1 cellular context compared by ENCODE assay signal in the genomic region with DNA sequence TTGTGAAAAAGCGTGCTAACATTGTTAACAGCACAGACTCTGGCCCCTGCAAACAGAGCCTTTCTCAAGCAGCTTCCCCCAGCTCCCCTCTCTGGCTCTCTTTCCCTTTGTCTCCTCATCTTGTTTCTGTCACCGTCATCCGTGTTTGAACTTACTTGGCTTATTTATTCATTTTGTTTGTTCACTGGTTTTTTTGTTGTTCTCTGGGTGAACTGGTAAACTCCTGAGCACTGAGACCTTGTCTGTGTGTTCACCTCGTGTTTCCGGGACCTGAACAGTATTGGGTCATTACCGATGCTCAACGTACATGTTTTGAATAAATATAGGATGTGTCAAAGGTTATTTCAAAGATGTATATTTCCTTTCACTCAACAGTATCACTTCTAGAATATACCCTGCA.
A peak's percentile ranks its signal among the peaks of the same experiment; 100 is the strongest.
TF ChIP-seq lines count a peak whose summit lies in the region.

No MANE protein-coding gene starts in this region.

TF ChIP-seq in HepG2, 621 proteins besides CTCF, POLR2A, EP300 and RAD21 (continued from another document):
- TF ChIP-seq, protein P1, sequence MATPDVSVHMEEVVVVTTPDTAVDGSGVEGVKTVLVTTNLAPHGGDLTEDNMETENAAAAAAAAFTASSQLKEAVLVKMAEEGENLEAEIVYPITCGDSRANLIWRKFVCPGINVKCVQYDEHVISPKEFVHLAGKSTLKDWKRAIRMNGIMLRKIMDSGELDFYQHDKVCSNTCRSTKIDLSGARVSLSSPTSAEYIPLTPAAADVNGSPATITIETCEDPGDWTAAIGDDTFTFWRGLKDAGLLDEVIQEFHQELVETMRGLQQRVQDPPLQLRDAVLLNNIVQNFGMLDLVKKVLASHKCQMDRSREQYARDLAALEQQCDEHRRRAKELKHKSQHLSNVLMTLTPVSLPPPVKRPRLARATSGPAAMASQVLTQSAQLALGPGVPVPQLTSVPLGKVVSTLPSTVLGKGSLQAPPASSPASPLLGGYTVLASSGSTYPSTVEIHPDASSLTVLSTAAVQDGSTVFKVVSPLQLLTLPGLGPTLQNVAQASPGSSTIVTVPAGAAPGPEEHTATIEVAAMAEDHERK (CRISPR knock-in tag; IDR thresholded peaks at IDR 0.05; ENCODE audit: low read depth) = no peak
- TF ChIP-seq, protein P2, sequence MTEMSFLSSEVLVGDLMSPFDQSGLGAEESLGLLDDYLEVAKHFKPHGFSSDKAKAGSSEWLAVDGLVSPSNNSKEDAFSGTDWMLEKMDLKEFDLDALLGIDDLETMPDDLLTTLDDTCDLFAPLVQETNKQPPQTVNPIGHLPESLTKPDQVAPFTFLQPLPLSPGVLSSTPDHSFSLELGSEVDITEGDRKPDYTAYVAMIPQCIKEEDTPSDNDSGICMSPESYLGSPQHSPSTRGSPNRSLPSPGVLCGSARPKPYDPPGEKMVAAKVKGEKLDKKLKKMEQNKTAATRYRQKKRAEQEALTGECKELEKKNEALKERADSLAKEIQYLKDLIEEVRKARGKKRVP (CRISPR knock-in tag; IDR thresholded peaks at IDR 0.05) = peak in 1 of 2 experiments; percentile 43; a peak in 2 of 4 replicates
- TF ChIP-seq TCF7 (IDR thresholded peaks at IDR 0.05; ENCODE audit: low read depth) (peak; percentile 19; the same call in 1 of the 2 replicates), NONO (IDR thresholded peaks at IDR 0.05) (no peak), NONO (CRISPR knock-in tag; conservative IDR thresholded peaks at IDR 0.05) (no peak), ZNF12 (CRISPR knock-in tag; IDR thresholded peaks at IDR 0.05) (0 out of 2 replicates have a peak, but pooled peaks have one; percentile 25), STAG1 (CRISPR knock-in tag; IDR thresholded peaks at IDR 0.05) (no peak), MIXL1 (CRISPR knock-in tag; IDR thresholded peaks at IDR 0.05) (0 out of 2 replicates have a peak, but pooled peaks have one; percentile 40), CC2D1A (CRISPR knock-in tag; IDR thresholded peaks at IDR 0.05) (no peak), KLF12 (CRISPR knock-in tag; IDR thresholded peaks at IDR 0.05; ENCODE audit: borderline replicate concordance) (no peak), RXRB (CRISPR knock-in tag; IDR thresholded peaks at IDR 0.05; ENCODE audit: borderline replicate concordance) (peak; percentile 65), FOXA3 (CRISPR knock-in tag; IDR thresholded peaks at IDR 0.05) (peak; percentile 78), CREM (IDR thresholded peaks at IDR 0.05) (peak; percentile 52; the same call in 1 of the 2 replicates), CREM (CRISPR knock-in tag; IDR thresholded peaks at IDR 0.05) (no peak), GABPA (IDR thresholded peaks at IDR 0.05; ENCODE audit: low read depth, low read length) (no peak), GABPA (CRISPR knock-in tag; IDR thresholded peaks at IDR 0.05; ENCODE audit: low read depth) (no peak; the same call in 1 of the 2 replicates), ZNF354B (CRISPR knock-in tag; IDR thresholded peaks at IDR 0.05) (no peak), KMT2B (CRISPR knock-in tag; IDR thresholded peaks at IDR 0.05) (0 out of 2 replicates have a peak, but pooled peaks have one; percentile 23), RORA (CRISPR knock-in tag; IDR thresholded peaks at IDR 0.05) (no peak), ZC3H4 (CRISPR knock-in tag; IDR thresholded peaks at IDR 0.05; ENCODE audit: borderline replicate concordance) (no peak), BHLHE40 (IDR thresholded peaks at IDR 0.05; ENCODE audit: low read length) (peak; percentile 40; the same call in 1 of the 2 replicates), CCAR2 (optimal IDR thresholded peaks at IDR 0.05; ENCODE audit: low read depth, low read length) (no peak), MTA1 (CRISPR knock-in tag; IDR thresholded peaks at IDR 0.05; ENCODE audit: borderline replicate concordance) (no peak), ZBTB20 (CRISPR knock-in tag; IDR thresholded peaks at IDR 0.05; ENCODE audit: borderline replicate concordance, low read depth) (peak; percentile 46; the same call in 1 of the 2 replicates), SP5 (CRISPR knock-in tag; IDR thresholded peaks at IDR 0.05; ENCODE audit: borderline replicate concordance, low read depth) (0 out of 2 replicates have a peak, but pooled peaks have one; percentile 21), BRD4 (CRISPR knock-in tag; IDR thresholded peaks at IDR 0.05) (no peak), ELF3 (CRISPR knock-in tag; IDR thresholded peaks at IDR 0.05) (peak; percentile 64), FOXA1 (IDR thresholded peaks at IDR 0.05) (0 out of 2 replicates have a peak, but pooled peaks have one; percentile 17), FOXA1 (CRISPR knock-in tag; IDR thresholded peaks at IDR 0.05) (peak; percentile 29; the same call in 1 of the 2 replicates), YEATS2 (CRISPR knock-in tag; IDR thresholded peaks at IDR 0.05; ENCODE audit: borderline replicate concordance) (no peak), MIER3 (CRISPR knock-in tag; IDR thresholded peaks at IDR 0.05; ENCODE audit: borderline replicate concordance) (peak; percentile 35; the same call in 1 of the 2 replicates)
- TF ChIP-seq, protein P3, sequence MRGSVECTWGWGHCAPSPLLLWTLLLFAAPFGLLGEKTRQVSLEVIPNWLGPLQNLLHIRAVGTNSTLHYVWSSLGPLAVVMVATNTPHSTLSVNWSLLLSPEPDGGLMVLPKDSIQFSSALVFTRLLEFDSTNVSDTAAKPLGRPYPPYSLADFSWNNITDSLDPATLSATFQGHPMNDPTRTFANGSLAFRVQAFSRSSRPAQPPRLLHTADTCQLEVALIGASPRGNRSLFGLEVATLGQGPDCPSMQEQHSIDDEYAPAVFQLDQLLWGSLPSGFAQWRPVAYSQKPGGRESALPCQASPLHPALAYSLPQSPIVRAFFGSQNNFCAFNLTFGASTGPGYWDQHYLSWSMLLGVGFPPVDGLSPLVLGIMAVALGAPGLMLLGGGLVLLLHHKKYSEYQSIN (CRISPR knock-in tag; IDR thresholded peaks at IDR 0.05; ENCODE audit: borderline replicate concordance) = no peak
- TF ChIP-seq, protein P4, sequence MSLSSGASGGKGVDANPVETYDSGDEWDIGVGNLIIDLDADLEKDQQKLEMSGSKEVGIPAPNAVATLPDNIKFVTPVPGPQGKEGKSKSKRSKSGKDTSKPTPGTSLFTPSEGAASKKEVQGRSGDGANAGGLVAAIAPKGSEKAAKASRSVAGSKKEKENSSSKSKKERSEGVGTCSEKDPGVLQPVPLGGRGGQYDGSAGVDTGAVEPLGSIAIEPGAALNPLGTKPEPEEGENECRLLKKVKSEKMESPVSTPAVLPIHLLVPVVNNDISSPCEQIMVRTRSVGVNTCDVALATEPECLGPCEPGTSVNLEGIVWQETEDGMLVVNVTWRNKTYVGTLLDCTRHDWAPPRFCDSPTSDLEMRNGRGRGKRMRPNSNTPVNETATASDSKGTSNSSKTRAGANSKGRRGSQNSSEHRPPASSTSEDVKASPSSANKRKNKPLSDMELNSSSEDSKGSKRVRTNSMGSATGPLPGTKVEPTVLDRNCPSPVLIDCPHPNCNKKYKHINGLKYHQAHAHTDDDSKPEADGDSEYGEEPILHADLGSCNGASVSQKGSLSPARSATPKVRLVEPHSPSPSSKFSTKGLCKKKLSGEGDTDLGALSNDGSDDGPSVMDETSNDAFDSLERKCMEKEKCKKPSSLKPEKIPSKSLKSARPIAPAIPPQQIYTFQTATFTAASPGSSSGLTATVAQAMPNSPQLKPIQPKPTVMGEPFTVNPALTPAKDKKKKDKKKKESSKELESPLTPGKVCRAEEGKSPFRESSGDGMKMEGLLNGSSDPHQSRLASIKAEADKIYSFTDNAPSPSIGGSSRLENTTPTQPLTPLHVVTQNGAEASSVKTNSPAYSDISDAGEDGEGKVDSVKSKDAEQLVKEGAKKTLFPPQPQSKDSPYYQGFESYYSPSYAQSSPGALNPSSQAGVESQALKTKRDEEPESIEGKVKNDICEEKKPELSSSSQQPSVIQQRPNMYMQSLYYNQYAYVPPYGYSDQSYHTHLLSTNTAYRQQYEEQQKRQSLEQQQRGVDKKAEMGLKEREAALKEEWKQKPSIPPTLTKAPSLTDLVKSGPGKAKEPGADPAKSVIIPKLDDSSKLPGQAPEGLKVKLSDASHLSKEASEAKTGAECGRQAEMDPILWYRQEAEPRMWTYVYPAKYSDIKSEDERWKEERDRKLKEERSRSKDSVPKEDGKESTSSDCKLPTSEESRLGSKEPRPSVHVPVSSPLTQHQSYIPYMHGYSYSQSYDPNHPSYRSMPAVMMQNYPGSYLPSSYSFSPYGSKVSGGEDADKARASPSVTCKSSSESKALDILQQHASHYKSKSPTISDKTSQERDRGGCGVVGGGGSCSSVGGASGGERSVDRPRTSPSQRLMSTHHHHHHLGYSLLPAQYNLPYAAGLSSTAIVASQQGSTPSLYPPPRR (CRISPR knock-in tag; IDR thresholded peaks at IDR 0.05; ENCODE audit: borderline replicate concordance) = peak; percentile 38; the same call in 1 of the 2 replicates
- TF ChIP-seq, protein P5, sequence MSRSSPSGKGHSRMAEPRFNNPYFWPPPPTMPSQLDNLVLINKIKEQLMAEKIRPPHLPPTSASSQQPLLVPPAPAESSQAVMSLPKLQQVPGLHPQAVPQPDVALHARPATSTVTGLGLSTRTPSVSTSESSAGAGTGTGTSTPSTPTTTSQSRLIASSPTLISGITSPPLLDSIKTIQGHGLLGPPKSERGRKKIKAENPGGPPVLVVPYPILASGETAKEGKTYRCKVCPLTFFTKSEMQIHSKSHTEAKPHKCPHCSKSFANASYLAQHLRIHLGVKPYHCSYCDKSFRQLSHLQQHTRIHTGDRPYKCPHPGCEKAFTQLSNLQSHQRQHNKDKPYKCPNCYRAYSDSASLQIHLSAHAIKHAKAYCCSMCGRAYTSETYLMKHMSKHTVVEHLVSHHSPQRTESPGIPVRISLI (CRISPR knock-in tag; IDR thresholded peaks at IDR 0.05; ENCODE audit: borderline replicate concordance) = 0 out of 2 replicates have a peak, but pooled peaks have one; percentile 60
- TF ChIP-seq, protein P6, sequence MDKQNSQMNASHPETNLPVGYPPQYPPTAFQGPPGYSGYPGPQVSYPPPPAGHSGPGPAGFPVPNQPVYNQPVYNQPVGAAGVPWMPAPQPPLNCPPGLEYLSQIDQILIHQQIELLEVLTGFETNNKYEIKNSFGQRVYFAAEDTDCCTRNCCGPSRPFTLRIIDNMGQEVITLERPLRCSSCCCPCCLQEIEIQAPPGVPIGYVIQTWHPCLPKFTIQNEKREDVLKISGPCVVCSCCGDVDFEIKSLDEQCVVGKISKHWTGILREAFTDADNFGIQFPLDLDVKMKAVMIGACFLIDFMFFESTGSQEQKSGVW (CRISPR knock-in tag; IDR thresholded peaks at IDR 0.05; ENCODE audit: borderline replicate concordance) = no peak
